Comparison of ENCODE assay signal across 10 cellular contexts in genomic region chr15:85443046-85443445, GRCh38.
A peak's percentile ranks its signal among the peaks of the same experiment; 100 is the strongest.
DNase-seq lines count a peak whose midpoint lies in the region; ATAC-seq and TF ChIP-seq lines count a peak whose summit lies in the region.
"Had no signal": no experiment of that assay in that cellular context is flagged by ENCODE, and none has a peak within 500 bp of the region (broad histone marks: within the 10 kb centered on the region; RNA-seq: fewer than 3 reads in every experiment).

No MANE protein-coding gene starts in this region.

- peaks cover 9% of the 10 kb centered on the region for H3K9me3 Mint-ChIP-seq in activated naive CD8-positive, alpha-beta T cell treated with anti-CD3 and anti-CD28 coated beads for 36 hours

- H3K4me1 ChIP-seq in heart left ventricle (peaks cover 4 to 60% (median 42%) of the 10 kb centered on the region in 12 donors), suprapubic skin (peaks cover 51% of the 10 kb centered on the region)

- H3K27me3 ChIP-seq in heart left ventricle: no peaks in the 10 kb centered on the region
- H3K27me3 ChIP-seq in suprapubic skin: no peaks in the 10 kb centered on the region

- peaks cover 53% of the 10 kb centered on the region for H3K4me1 Mint-ChIP-seq in activated naive CD8-positive, alpha-beta T cell treated with anti-CD3 and anti-CD28 coated beads for 36 hours

- TF ChIP-seq EP300 in suprapubic skin (IDR thresholded peaks at IDR 0.05): no peak

- H3K27me3 Mint-ChIP-seq in activated naive CD8-positive, alpha-beta T cell treated with anti-CD3 and anti-CD28 coated beads for 36 hours: no peaks in the 10 kb centered on the region

- TF ChIP-seq POLR2A in heart left ventricle (IDR thresholded peaks at IDR 0.05): no peak
- no peak for TF ChIP-seq POLR2A in suprapubic skin (IDR thresholded peaks at IDR 0.05)

- peak overlapping the region; percentile 5 for H3K4me3 Mint-ChIP-seq in activated naive CD8-positive, alpha-beta T cell treated with anti-CD3 and anti-CD28 coated beads for 36 hours

- no peak for DNase-seq in heart left ventricle
- DNase-seq in cardiac septum (ENCODE audit: low spot score): no peak
- no peak for DNase-seq in activated naive CD8-positive, alpha-beta T cell treated with anti-CD3 and anti-CD28 coated beads for 36 hours
- no peak for DNase-seq in suprapubic skin (ENCODE audit: low spot score in 2 of 2)
- no peak for DNase-seq in iPS-NIHi11 (ENCODE audit: low spot score)
- DNase-seq in foreskin melanocyte: no peak
- no peak for DNase-seq in kidney tubule cell (ENCODE audit: low spot score)
- DNase-seq: midbrain had no signal

- no peak overlapping the region for H3K4me3 ChIP-seq in heart left ventricle
- no peak overlapping the region for H3K4me3 ChIP-seq in suprapubic skin
- H3K4me3 ChIP-seq: SK-N-MC had no signal

- no peaks in the 10 kb centered on the region for H3K36me3 ChIP-seq in heart left ventricle
- H3K36me3 ChIP-seq in suprapubic skin: no peaks in the 10 kb centered on the region

- H3K27ac Mint-ChIP-seq in activated naive CD8-positive, alpha-beta T cell treated with anti-CD3 and anti-CD28 coated beads for 36 hours: peak overlapping the region; percentile 82

- intact Hi-C loops in heart left ventricle (cut with DNase I) (no loop called here), cardiac septum (cut with DNase I) (no loop called here)

- ATAC-seq in heart left ventricle (no peak), HG03045 (IDR thresholded peaks at IDR 0.05; ENCODE audit: unreplicated experiment) (peak; percentile 35)

- H3K9me3 ChIP-seq in heart left ventricle: peaks cover 0 to 16% (median 0%) of the 10 kb centered on the region in 12 donors
- H3K9me3 ChIP-seq in suprapubic skin: no peaks in the 10 kb centered on the region

- TF ChIP-seq CTCF in heart left ventricle (IDR thresholded peaks at IDR 0.05) (no peak), suprapubic skin (IDR thresholded peaks at IDR 0.05) (no peak)

- H3K36me3 Mint-ChIP-seq in activated naive CD8-positive, alpha-beta T cell treated with anti-CD3 and anti-CD28 coated beads for 36 hours: peaks cover 15% of the 10 kb centered on the region

- H3K27ac ChIP-seq in heart left ventricle (peak overlapping the region in 11 of 12 donors; percentile 2 to 68 (median 40)), suprapubic skin (peak overlapping the region; percentile 67)
- H3K27ac ChIP-seq: SK-N-MC had no signal
